8 cellular contexts compared by ENCODE assay signal in genomic region chr18:23307567-23308295, GRCh38.
A peak's percentile ranks its signal among the peaks of the same experiment; 100 is the strongest.
DNase-seq lines count a peak whose midpoint lies in the region; ATAC-seq and TF ChIP-seq lines count a peak whose summit lies in the region.

No MANE protein-coding gene starts in this region.

- peaks cover 33% of the 10 kb centered on the region for H3K4me1 Mint-ChIP-seq in activated T-cell treated with anti-CD3 and anti-CD28 coated beads, Interleukin-2, amount 50 U/mL, for 72 hours (ENCODE audit: low read depth)
- peaks cover 51 to 53% of the 10 kb centered on the region in 2 donors for H3K4me1 Mint-ChIP-seq in natural killer cell treated with Interleukin-12 subunit alpha and Interleukin-12 subunit beta and Interleukin-15 and Interleukin-18, amount 100 ng/mL, for 72 hours (ENCODE audit: low read depth in 2 of 2)
- peaks cover 19% of the 10 kb centered on the region for H3K4me1 Mint-ChIP-seq in mesothelial cell of epicardium

- H3K9me3 Mint-ChIP-seq in activated T-cell treated with anti-CD3 and anti-CD28 coated beads, Interleukin-2, amount 50 U/mL, for 72 hours: no peaks in the 10 kb centered on the region
- peaks cover 3% of the 10 kb centered on the region for H3K9me3 Mint-ChIP-seq in natural killer cell treated with Interleukin-12 subunit alpha and Interleukin-12 subunit beta and Interleukin-15 and Interleukin-18, amount 100 ng/mL, for 72 hours
- H3K9me3 Mint-ChIP-seq in mesothelial cell of epicardium: no peaks in the 10 kb centered on the region

- peak; percentile 21 to 34 for DNase-seq in activated T-cell treated with anti-CD3 and anti-CD28 coated beads, Interleukin-2, amount 50 U/mL, for 72 hours
- peak; percentile 81 for DNase-seq in natural killer cell treated with Interleukin-12 subunit alpha and Interleukin-12 subunit beta and Interleukin-15 and Interleukin-18, amount 100 ng/mL, for 72 hours (ENCODE audit: low spot score)
- no peak for DNase-seq in SK-N-DZ (ENCODE audit: low spot score)
- DNase-seq in central memory CD4-positive, alpha-beta T cell: no peak
- no peak for DNase-seq in kidney glomerular epithelial cell (lab: John Stamatoyannopoulos, UW)
- DNase-seq in mesothelial cell of epicardium (ENCODE audit: low spot score in 2 of 2, unreplicated experiment in 2 of 2): no peak

- H3K27me3 Mint-ChIP-seq in activated T-cell treated with anti-CD3 and anti-CD28 coated beads, Interleukin-2, amount 50 U/mL, for 72 hours (ENCODE audit: low read depth): no peaks in the 10 kb centered on the region
- peaks cover 0 to 3% of the 10 kb centered on the region in 2 donors for H3K27me3 Mint-ChIP-seq in natural killer cell treated with Interleukin-12 subunit alpha and Interleukin-12 subunit beta and Interleukin-15 and Interleukin-18, amount 100 ng/mL, for 72 hours
- H3K27me3 Mint-ChIP-seq in mesothelial cell of epicardium (ENCODE audit: low read depth): no peaks in the 10 kb centered on the region

- H3K36me3 Mint-ChIP-seq in activated T-cell treated with anti-CD3 and anti-CD28 coated beads, Interleukin-2, amount 50 U/mL, for 72 hours (ENCODE audit: insufficient read depth in 2 of 2): no peaks in the 10 kb centered on the region
- H3K36me3 Mint-ChIP-seq in natural killer cell treated with Interleukin-12 subunit alpha and Interleukin-12 subunit beta and Interleukin-15 and Interleukin-18, amount 100 ng/mL, for 72 hours: no peaks in the 10 kb centered on the region
- H3K36me3 Mint-ChIP-seq in mesothelial cell of epicardium: peaks cover 8% of the 10 kb centered on the region

- no peak for TF ChIP-seq CTCF in mesothelial cell of epicardium (IDR thresholded peaks at IDR 0.05; ENCODE audit: unreplicated experiment)

- peak overlapping the region; percentile 5 to 11 for H3K4me3 Mint-ChIP-seq in activated T-cell treated with anti-CD3 and anti-CD28 coated beads, Interleukin-2, amount 50 U/mL, for 72 hours
- H3K4me3 Mint-ChIP-seq in natural killer cell treated with Interleukin-12 subunit alpha and Interleukin-12 subunit beta and Interleukin-15 and Interleukin-18, amount 100 ng/mL, for 72 hours: peak overlapping the region; percentile 95
- H3K4me3 Mint-ChIP-seq in mesothelial cell of epicardium: no peak overlapping the region

- peak; percentile 66 for ATAC-seq in GM18861 (IDR thresholded peaks at IDR 0.05; ENCODE audit: unreplicated experiment)
- ATAC-seq in HG03095 (IDR thresholded peaks at IDR 0.05; ENCODE audit: unreplicated experiment): peak; percentile 74
- peak; percentile 47 to 75 for ATAC-seq in activated T-cell treated with anti-CD3 and anti-CD28 coated beads, Interleukin-2, amount 50 U/mL, for 72 hours (replicated peaks in 1 of 2)
- ATAC-seq in natural killer cell treated with Interleukin-12 subunit alpha and Interleukin-12 subunit beta and Interleukin-15 and Interleukin-18, amount 100 ng/mL, for 72 hours: peak; percentile 84 to 86

- no peak overlapping the region for H3K27ac Mint-ChIP-seq in activated T-cell treated with anti-CD3 and anti-CD28 coated beads, Interleukin-2, amount 50 U/mL, for 72 hours
- H3K27ac Mint-ChIP-seq in natural killer cell treated with Interleukin-12 subunit alpha and Interleukin-12 subunit beta and Interleukin-15 and Interleukin-18, amount 100 ng/mL, for 72 hours: peak overlapping the region; percentile 83 to 96
- H3K27ac Mint-ChIP-seq in mesothelial cell of epicardium: no peak overlapping the region

Comparison
In these comparisons a context has a peak if more than half of its experiments do, and no peak if none do; other contexts are left out.
1. DNase-seq: peak in activated T-cell treated with anti-CD3 and anti-CD28 coated beads, Interleukin-2, amount 50 U/mL, for 72 hours (2 of 2) and natural killer cell treated with Interleukin-12 subunit alpha and Interleukin-12 subunit beta and Interleukin-15 and Interleukin-18, amount 100 ng/mL, for 72 hours (single experiment); none in SK-N-DZ (single experiment), central memory CD4-positive, alpha-beta T cell (single experiment), kidney glomerular epithelial cell (single experiment) and mesothelial cell of epicardium (0 of 2).
2. H3K27ac Mint-ChIP-seq: peak in natural killer cell treated with Interleukin-12 subunit alpha and Interleukin-12 subunit beta and Interleukin-15 and Interleukin-18, amount 100 ng/mL, for 72 hours (2 of 2); none in activated T-cell treated with anti-CD3 and anti-CD28 coated beads, Interleukin-2, amount 50 U/mL, for 72 hours (single experiment) and mesothelial cell of epicardium (single experiment).
3. Peak in every context shown above with its lines, with median percentiles within 50 percentile points of each other: ATAC-seq.